In genomic region chr10:122953827-122954730, GRCh38 we compare ENCODE assay signal across 1 cellular context.
A peak's percentile ranks its signal among the peaks of the same experiment; 100 is the strongest.
TF ChIP-seq lines count a peak whose summit lies in the region.

C10orf88 (minus strand) TSS chr10:122954227; CDS start chr10:122954178, 49 bp downstream.

TF ChIP-seq in HepG2, 621 proteins besides CTCF, POLR2A, EP300 and RAD21 (continued from another document and continues in another):
- TF ChIP-seq DRAP1 (CRISPR knock-in tag; IDR thresholded peaks at IDR 0.05) (peak; percentile 79), MIER3 (CRISPR knock-in tag; IDR thresholded peaks at IDR 0.05; ENCODE audit: borderline replicate concordance) (peak; percentile 95), POLR2AphosphoS5 (IDR thresholded peaks at IDR 0.05; ENCODE audit: low read depth, low read length) (peak; percentile 70), KDM1A (CRISPR knock-in tag; IDR thresholded peaks at IDR 0.05) (0 out of 2 replicates have a peak, but pooled peaks have one; percentile 6), PREB (CRISPR knock-in tag; IDR thresholded peaks at IDR 0.05) (no peak), NFIC (IDR thresholded peaks at IDR 0.05; ENCODE audit: low read length) (no peak), BHLHE40 (IDR thresholded peaks at IDR 0.05; ENCODE audit: low read length) (no peak; the same call in 1 of the 2 replicates), ZNF44 (CRISPR knock-in tag; IDR thresholded peaks at IDR 0.05) (peak; percentile 87; the same call in 1 of the 2 replicates), SP4 (CRISPR knock-in tag; IDR thresholded peaks at IDR 0.05) (0 out of 2 replicates have a peak, but pooled peaks have one; percentile 55), ZSCAN31 (CRISPR knock-in tag; IDR thresholded peaks at IDR 0.05; ENCODE audit: low read depth) (peak; percentile 98), ARID2 (CRISPR knock-in tag; IDR thresholded peaks at IDR 0.05; ENCODE audit: borderline replicate concordance) (peak; percentile 98), GPN1 (CRISPR knock-in tag; IDR thresholded peaks at IDR 0.05; ENCODE audit: borderline replicate concordance) (no peak), TEAD2 (CRISPR knock-in tag; IDR thresholded peaks at IDR 0.05) (no peak; the same call in 1 of the 2 replicates), ZMAT3 (CRISPR knock-in tag; conservative IDR thresholded peaks at IDR 0.05) (peak; percentile 86), ZNF232 (CRISPR knock-in tag; IDR thresholded peaks at IDR 0.05; ENCODE audit: borderline replicate concordance) (peak; percentile 86), USF2 (IDR thresholded peaks at IDR 0.05; ENCODE audit: low read depth, low read length) (0 out of 2 replicates have a peak, but pooled peaks have one; percentile 3), USF2 (CRISPR knock-in tag; IDR thresholded peaks at IDR 0.05; ENCODE audit: borderline replicate concordance) (peak; percentile 60; the same call in 1 of the 2 replicates), TAF15 (IDR thresholded peaks at IDR 0.05; ENCODE audit: low read depth, low read length, poor library complexity, severe bottlenecking) (no peak), ZNF784 (CRISPR knock-in tag; IDR thresholded peaks at IDR 0.05; ENCODE audit: borderline replicate concordance) (peak; percentile 76), SYNCRIP (IDR thresholded peaks at IDR 0.05; ENCODE audit: insufficient read depth, low read depth, low read length) (no peak), BRCA1 (CRISPR knock-in tag; IDR thresholded peaks at IDR 0.05) (no peak), ZNF780A (CRISPR knock-in tag; IDR thresholded peaks at IDR 0.05) (peak; percentile 64; the same call in 1 of the 2 replicates), HDAC1 (CRISPR knock-in tag; IDR thresholded peaks at IDR 0.05) (peak; percentile 93), ZZZ3 (CRISPR knock-in tag; IDR thresholded peaks at IDR 0.05; ENCODE audit: borderline replicate concordance) (peak; percentile 98), PAX8 (CRISPR knock-in tag; IDR thresholded peaks at IDR 0.05; ENCODE audit: borderline replicate concordance) (no peak; the same call in 1 of the 2 replicates), ZNF589 (CRISPR knock-in tag; conservative IDR thresholded peaks at IDR 0.05) (peak; percentile 88; the same call in 1 of the 2 replicates), PATZ1 (CRISPR knock-in tag; IDR thresholded peaks at IDR 0.05) (peak; percentile 87), PHF5A (CRISPR knock-in tag; IDR thresholded peaks at IDR 0.05; ENCODE audit: low read depth, unreplicated experiment) (peak; percentile 26), MEIS2 (CRISPR knock-in tag; IDR thresholded peaks at IDR 0.05) (0 out of 2 replicates have a peak, but pooled peaks have one; percentile 18), IRX3 (CRISPR knock-in tag; IDR thresholded peaks at IDR 0.05; ENCODE audit: borderline replicate concordance, low read depth) (peak; percentile 88; the same call in 1 of the 2 replicates), ZNF883 (CRISPR knock-in tag; IDR thresholded peaks at IDR 0.05; ENCODE audit: not compliant biosample characterization) (peak; percentile 98), NR2F2 (IDR thresholded peaks at IDR 0.05; ENCODE audit: borderline replicate concordance, low read depth) (no peak; the same call in 1 of the 2 replicates), SOX13 (IDR thresholded peaks at IDR 0.05) (no peak), SOX13 (CRISPR knock-in tag; conservative IDR thresholded peaks at IDR 0.05 in 1 of 2, IDR thresholded peaks at IDR 0.05 in 1 of 2) (peak in 1 of 2 experiments; percentile 38; a peak in 1 of 4 replicates), HNF4G (IDR thresholded peaks at IDR 0.05; ENCODE audit: borderline replicate concordance, low read depth, low read length) (no peak), HNF4G (CRISPR knock-in tag; IDR thresholded peaks at IDR 0.05; ENCODE audit: borderline replicate concordance, low read depth) (no peak), ZNF382 (CRISPR knock-in tag; IDR thresholded peaks at IDR 0.05; ENCODE audit: borderline replicate concordance) (no peak), ZSCAN22 (CRISPR knock-in tag; IDR thresholded peaks at IDR 0.05) (peak; percentile 77; the same call in 1 of the 2 replicates), SIN3B (IDR thresholded peaks at IDR 0.05; ENCODE audit: low read length) (0 out of 2 replicates have a peak, but pooled peaks have one; percentile 65), ZMYM4 (CRISPR knock-in tag; IDR thresholded peaks at IDR 0.05) (peak; percentile 99), MAF1 (CRISPR knock-in tag; IDR thresholded peaks at IDR 0.05; ENCODE audit: borderline replicate concordance) (peak; percentile 47; the same call in 1 of the 2 replicates), ZMYM3 (CRISPR knock-in tag; IDR thresholded peaks at IDR 0.05) (peak; percentile 67), ZBTB1 (CRISPR knock-in tag; IDR thresholded peaks at IDR 0.05; ENCODE audit: borderline replicate concordance) (no peak), IKZF1 (IDR thresholded peaks at IDR 0.05) (no peak), KDM5B (CRISPR knock-in tag; IDR thresholded peaks at IDR 0.05; ENCODE audit: borderline replicate concordance) (peak; percentile 97), ZNF280B (CRISPR knock-in tag; IDR thresholded peaks at IDR 0.05; ENCODE audit: borderline replicate concordance) (peak; percentile 98), ZBTB43 (CRISPR knock-in tag; conservative IDR thresholded peaks at IDR 0.05) (no peak), ZSCAN30 (CRISPR knock-in tag; IDR thresholded peaks at IDR 0.05) (peak; percentile 85), ERF (CRISPR knock-in tag; IDR thresholded peaks at IDR 0.05) (peak; percentile 93), NFAT5 (CRISPR knock-in tag; IDR thresholded peaks at IDR 0.05) (peak; percentile 96; the same call in 1 of the 2 replicates), PHF8 (CRISPR knock-in tag; IDR thresholded peaks at IDR 0.05) (peak; percentile 95), RFX5 (IDR thresholded peaks at IDR 0.05; ENCODE audit: low read depth, low read length) (0 out of 2 replicates have a peak, but pooled peaks have one; percentile 50), SIN3A (IDR thresholded peaks at IDR 0.05; ENCODE audit: borderline replicate concordance, low read depth, low read length) (0 out of 2 replicates have a peak, but pooled peaks have one; percentile 21), CENPX (CRISPR knock-in tag; IDR thresholded peaks at IDR 0.05) (no peak)
